23 cellular contexts compared by ENCODE assay signal in the genomic region with DNA sequence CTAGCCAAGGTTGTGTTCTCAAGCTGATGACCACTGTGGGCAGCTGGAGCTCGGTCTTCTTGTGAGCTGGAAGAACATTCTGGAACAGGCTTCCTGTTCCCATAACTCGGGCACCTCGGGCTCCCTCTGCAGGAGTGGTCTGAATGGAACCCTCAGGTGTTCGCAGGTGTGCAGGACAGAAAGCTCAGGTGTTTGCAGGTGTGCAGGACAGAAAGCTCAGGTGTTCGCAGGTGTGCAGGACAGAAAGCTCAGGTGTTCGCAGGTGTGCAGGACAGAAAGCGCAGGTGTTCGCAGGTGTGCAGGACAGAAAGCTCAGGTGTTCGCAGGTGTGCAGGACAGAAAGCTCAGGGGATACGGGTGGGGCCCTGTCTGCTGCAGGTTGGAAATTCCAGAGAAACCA.
DNase-seq lines count a peak whose midpoint lies in the region; ATAC-seq and TF ChIP-seq lines count a peak whose summit lies in the region.
"Had no signal": no experiment of that assay in that cellular context is flagged by ENCODE, and none has a peak within 500 bp of the region (broad histone marks: within the 10 kb centered on the region; RNA-seq: fewer than 3 reads in every experiment).

No MANE protein-coding gene starts in this region.

- peaks cover 5% of the 10 kb centered on the region for H3K36me3 Mint-ChIP-seq in activated CD4-positive, alpha-beta T cell treated with anti-CD3 and anti-CD28 coated beads, Interleukin-2, amount 10 ng/mL, durations not matched to agents 7 days and 5 days (ENCODE audit: low read depth)
- H3K36me3 Mint-ChIP-seq: CD4-positive, CD25-positive, alpha-beta regulatory T cell had no signal

- H3K27ac ChIP-seq in HEK293 (ENCODE audit: extremely low read depth, low read depth, low read length) (no peak overlapping the region), VCaP (peak overlapping the region; percentile 92)
- H3K27ac ChIP-seq: SJSA1 had no signal

- TF ChIP-seq CTCF in HEK293 (tag by site-specific recombination; IDR thresholded peaks at IDR 0.05): no peak
- no peak for TF ChIP-seq CTCF in VCaP (conservative IDR thresholded peaks at IDR 0.05)

- H3K36me3 ChIP-seq in HEK293 (ENCODE audit: control insufficient read depth in 2 of 2, insufficient read depth in 1 of 2, low read length in 2 of 2): no peaks in the 10 kb centered on the region

- ATAC-seq in HG03457 (IDR thresholded peaks at IDR 0.05; ENCODE audit: unreplicated experiment): no peak
- no peak for ATAC-seq in left ventricle myocardium superior
- ATAC-seq: GM12878, PC-3 had no signal

- no peak overlapping the region for H3K4me3 Mint-ChIP-seq in activated CD4-positive, alpha-beta T cell treated with anti-CD3 and anti-CD28 coated beads, Interleukin-2, amount 10 ng/mL, durations not matched to agents 7 days and 5 days

- peak overlapping the region; percentile 60 for H3K27ac Mint-ChIP-seq in activated CD4-positive, alpha-beta T cell treated with anti-CD3 and anti-CD28 coated beads, Interleukin-2, amount 10 ng/mL, durations not matched to agents 7 days and 5 days

- intact Hi-C loops in posterior vena cava (cut with DNase I): loop anchor here in 1 of 2 donors (5.0 kb wide), 1 partner anchor 176 kb away; no protein-coding TSS in a partner anchor
- intact Hi-C loops in left ventricle myocardium superior (cut with micrococcal nuclease): no loop called here

- DNase-seq in activated CD4-positive, alpha-beta T cell treated with anti-CD3 and anti-CD28 coated beads, Interleukin-2, amount 10 ng/mL, durations not matched to agents 7 days and 5 days: no peak
- no peak for DNase-seq in activated CD4-positive, alpha-beta T cell treated with anti-CD3 and anti-CD28 coated beads for 4 hours
- DNase-seq in posterior vena cava (ENCODE audit: low spot score) (peak; percentile 43), left ventricle myocardium superior (no peak)
- DNase-seq: CD4-positive, CD25-positive, alpha-beta regulatory T cell; EL; GDM1; GOT3; HCEC 1CT; NCI-H1048; NCI-H1417 treated with DMSO at 0.1 percent for 48 hours; NCI-H187 treated with DMSO at 0.1 percent for 48 hours; NCI-H2107; NCI-H524; NCI-H774; NK-92 treated with Interleukin-12 subunit alpha and Interleukin-12 subunit beta, amount 100 ng/mL, for 24 hours; PC-3; Right ventricle myocardium superior had no signal

- H3K4me1 Mint-ChIP-seq in activated CD4-positive, alpha-beta T cell treated with anti-CD3 and anti-CD28 coated beads, Interleukin-2, amount 10 ng/mL, durations not matched to agents 7 days and 5 days: peaks cover 20% of the 10 kb centered on the region

- POLR2A ChIA-PET in activated CD4-positive, alpha-beta T cell treated with anti-CD3 and anti-CD28 coated beads, Interleukin-2, amount 10 ng/mL, durations not matched to agents 7 days and 5 days (lab: Charles Lee): no interaction called here
- POLR2A ChIA-PET in HEK293 (lab: Yijun Ruan, JAX): no interaction called here

- CTCF ChIA-PET in activated CD4-positive, alpha-beta T cell treated with anti-CD3 and anti-CD28 coated beads, Interleukin-2, amount 10 ng/mL, durations not matched to agents 7 days and 5 days (lab: Charles Lee): no interaction called here
- CTCF ChIA-PET in HEK293 (lab: Yijun Ruan, JAX): interaction anchor here (0.6 to 1.4 kb wide), 7 partner anchors 8 to 1195 kb away, joined by 3 to 4 read pairs (median 3); no protein-coding TSS in a partner anchor

- no peak overlapping the region for H3K4me3 ChIP-seq in HEK293 (ENCODE audit: low read depth, low read length)
- H3K4me3 ChIP-seq: GM12878, SJSA1 had no signal

- peaks cover 11% of the 10 kb centered on the region for H3K4me1 ChIP-seq in HEK293 (ENCODE audit: control insufficient read depth, insufficient read depth, low read length)
- H3K4me1 ChIP-seq: SJSA1 had no signal

- no peaks in the 10 kb centered on the region for H3K27me3 Mint-ChIP-seq in activated CD4-positive, alpha-beta T cell treated with anti-CD3 and anti-CD28 coated beads, Interleukin-2, amount 10 ng/mL, durations not matched to agents 7 days and 5 days
- H3K27me3 Mint-ChIP-seq: CD4-positive, CD25-positive, alpha-beta regulatory T cell had no signal

- no peaks in the 10 kb centered on the region for H3K9me3 ChIP-seq in HEK293 (ENCODE audit: control insufficient read depth, insufficient read depth, low read depth, low read length)
- H3K9me3 ChIP-seq: SJSA1 had no signal

- H3K9me3 Mint-ChIP-seq in activated CD4-positive, alpha-beta T cell treated with anti-CD3 and anti-CD28 coated beads, Interleukin-2, amount 10 ng/mL, durations not matched to agents 7 days and 5 days: no peaks in the 10 kb centered on the region
- H3K9me3 Mint-ChIP-seq: CD4-positive, CD25-positive, alpha-beta regulatory T cell had no signal

TF ChIP-seq in HEK293, 187 proteins besides CTCF, POLR2A, EP300 and RAD21:
- TF ChIP-seq ZEB2 (tag by site-specific recombination; IDR thresholded peaks at IDR 0.05) (0 out of 2 replicates have a peak, but pooled peaks have one; percentile 32), PRDM4 (tag by site-specific recombination; IDR thresholded peaks at IDR 0.05) (no peak), HOXC10 (CRISPR knock-in tag; IDR thresholded peaks at IDR 0.05) (no peak), ZNF423 (tag by site-specific recombination; IDR thresholded peaks at IDR 0.05) (no peak), ZNF133 (tag by site-specific recombination; IDR thresholded peaks at IDR 0.05) (no peak), ZNF16 (tag by site-specific recombination; IDR thresholded peaks at IDR 0.05; ENCODE audit: low read depth) (no peak), ZNF140 (tag by site-specific recombination; IDR thresholded peaks at IDR 0.05) (no peak)
- TF ChIP-seq, protein P1, sequence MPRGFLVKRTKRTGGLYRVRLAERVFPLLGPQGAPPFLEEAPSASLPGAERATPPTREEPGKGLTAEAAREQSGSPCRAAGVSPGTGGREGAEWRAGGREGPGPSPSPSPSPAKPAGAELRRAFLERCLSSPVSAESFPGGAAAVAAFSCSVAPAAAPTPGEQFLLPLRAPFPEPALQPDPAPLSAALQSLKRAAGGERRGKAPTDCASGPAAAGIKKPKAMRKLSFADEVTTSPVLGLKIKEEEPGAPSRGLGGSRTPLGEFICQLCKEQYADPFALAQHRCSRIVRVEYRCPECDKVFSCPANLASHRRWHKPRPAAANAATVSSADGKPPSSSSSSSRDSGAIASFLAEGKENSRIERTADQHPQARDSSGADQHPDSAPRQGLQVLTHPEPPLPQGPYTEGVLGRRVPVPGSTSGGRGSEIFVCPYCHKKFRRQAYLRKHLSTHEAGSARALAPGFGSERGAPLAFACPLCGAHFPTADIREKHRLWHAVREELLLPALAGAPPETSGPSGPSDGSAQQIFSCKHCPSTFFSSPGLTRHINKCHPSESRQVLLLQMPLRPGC (tag by site-specific recombination; IDR thresholded peaks at IDR 0.05): no peak
